Comparison of ENCODE assay signal across 8 cellular contexts in genomic region chr22:46072030-46072881, GRCh38.
DNase-seq lines count a peak whose midpoint lies in the region; ATAC-seq and TF ChIP-seq lines count a peak whose summit lies in the region.

No MANE protein-coding gene starts in this region.

- H3K27ac Mint-ChIP-seq in Caco-2 (ENCODE audit: unreplicated experiment): no peak overlapping the region

- WGBS in mesendoderm (ENCODE audit: extremely low coverage, insufficient coverage, low lambda C conversion rate): no CpG with 5 or more reads among the region's 91 CpGs

- intact Hi-C loops in Caco-2 (cut with micrococcal nuclease; ENCODE audit: unreplicated experiment): loop anchor here (5.0 kb wide), 1 partner anchor 40 kb away; no protein-coding TSS in a partner anchor
- intact Hi-C loops in dorsolateral prefrontal cortex (cut with DNase I): loop anchor here (5.0 to 10.0 kb wide), 2 partner anchors 35 to 57 kb away; no protein-coding TSS in a partner anchor

- H2AK5ac ChIP-seq in mesendoderm (ENCODE audit: low read length): no peak overlapping the region

- no peaks in the 10 kb centered on the region for H3K4me1 Mint-ChIP-seq in Caco-2 (ENCODE audit: low read depth, unreplicated experiment)

- H3K4me3 Mint-ChIP-seq in Caco-2 (ENCODE audit: unreplicated experiment): peak overlapping the region; percentile 62

- H3K4me1 ChIP-seq in Caco-2 (peaks cover 5% of the 10 kb centered on the region; the same call in 1 of the 2 replicates), mesendoderm (ENCODE audit: control insufficient read depth, low read depth, low read length) (no peaks in the 10 kb centered on the region), stomach smooth muscle (ENCODE audit: control insufficient read depth, insufficient read depth, low read length) (peaks cover 51% of the 10 kb centered on the region)

- H4K5ac ChIP-seq in mesendoderm (ENCODE audit: low read length): no peak overlapping the region

- no peak overlapping the region for H2BK5ac ChIP-seq in mesendoderm (ENCODE audit: low read length)

- H3K9me3 ChIP-seq in Caco-2: no peaks in the 10 kb centered on the region
- no peaks in the 10 kb centered on the region for H3K9me3 ChIP-seq in stomach smooth muscle (ENCODE audit: control insufficient read depth in 2 of 2, low read length in 2 of 2)

- H3K9me3 Mint-ChIP-seq in Caco-2 (ENCODE audit: unreplicated experiment): no peaks in the 10 kb centered on the region

- peak overlapping the region; percentile 80 for H3K23ac ChIP-seq in mesendoderm (ENCODE audit: low read length)

- DNase-seq in Caco-2 (peak; percentile 48 to 59), dorsolateral prefrontal cortex (peak in 9 of 10 donors; percentile 10 to 65 (median 44)), mesendoderm (peak; percentile 15), NCI-H1930 (lab: John Stamatoyannopoulos, UW) (no peak)

- no peak overlapping the region for H3K18ac ChIP-seq in mesendoderm (ENCODE audit: low read length)

- H4K8ac ChIP-seq in mesendoderm (ENCODE audit: low read depth, low read length): no peak overlapping the region

- BruUV-seq in Caco-2 (replicated peaks; lab: Mats Ljungman, UMichigan): no TSS peak

- ATAC-seq in HG02763 (IDR thresholded peaks at IDR 0.05; ENCODE audit: unreplicated experiment) (peak; percentile 25), GM18907 (IDR thresholded peaks at IDR 0.05; ENCODE audit: unreplicated experiment) (no peak)

- H2BK15ac ChIP-seq in mesendoderm (replicated peaks; ENCODE audit: low read depth): no peak overlapping the region

- peak overlapping the region; percentile 13 for H3K9ac ChIP-seq in mesendoderm (ENCODE audit: low read length)
- peak overlapping the region; percentile 89 to 94 for H3K9ac ChIP-seq in stomach smooth muscle (ENCODE audit: low read length in 2 of 2)

- peak overlapping the region; percentile 64 for H3K4me2 ChIP-seq in mesendoderm (ENCODE audit: low read length)

- H3K79me2 ChIP-seq in mesendoderm (ENCODE audit: control insufficient read depth, insufficient read depth, low read length): no peaks in the 10 kb centered on the region

- H3K4me3 ChIP-seq in Caco-2 (ENCODE audit: low read depth, low read length) (peak overlapping the region; percentile 60), WI38 (ENCODE audit: low read depth, low read length) (peak overlapping the region; percentile 68), dorsolateral prefrontal cortex (peak overlapping the region; percentile 70 to 98 (median 93)), mesendoderm (ENCODE audit: low read length) (no peak overlapping the region), stomach smooth muscle (ENCODE audit: low read length in 2 of 2) (peak overlapping the region; percentile 97 to 99)

- H3K27me3 ChIP-seq in Caco-2 (replicated peaks; ENCODE audit: control insufficient read depth, insufficient read depth, low read length): no peaks in the 10 kb centered on the region; the same call in none of the 2 replicates
- no peaks in the 10 kb centered on the region for H3K27me3 ChIP-seq in dorsolateral prefrontal cortex
- peaks cover 38% of the 10 kb centered on the region for H3K27me3 ChIP-seq in mesendoderm (ENCODE audit: insufficient read depth, low read length, poor library complexity)
- no peaks in the 10 kb centered on the region for H3K27me3 ChIP-seq in stomach smooth muscle (ENCODE audit: control insufficient read depth in 1 of 2, insufficient read depth in 2 of 2, low read length in 2 of 2)

- POLR2A ChIA-PET in Caco-2 (lab: Charles Lee): interaction anchor here (0.7 to 1.0 kb wide), 2 partner anchors 34 to 58 kb away, joined by 3 to 7 read pairs; no protein-coding TSS in a partner anchor

- no peak overlapping the region for H3K4ac ChIP-seq in mesendoderm (ENCODE audit: low read depth, low read length)

- CTCF ChIA-PET in Caco-2 (lab: Charles Lee): interaction anchor here (1.5 kb wide), 1 partner anchor 66 kb away, joined by 3 read pairs; no protein-coding TSS in a partner anchor

- no peaks in the 10 kb centered on the region for H3K36me3 Mint-ChIP-seq in Caco-2 (ENCODE audit: insufficient read depth, unreplicated experiment)

- no peak overlapping the region for H2BK120ac ChIP-seq in mesendoderm (ENCODE audit: low read depth, low read length)

- H3K27ac ChIP-seq in dorsolateral prefrontal cortex: peak overlapping the region; percentile 92 to 100 (median 99)
- H3K27ac ChIP-seq in mesendoderm (ENCODE audit: low read depth, low read length): no peak overlapping the region
- H3K27ac ChIP-seq in stomach smooth muscle (ENCODE audit: low read length): peak overlapping the region; percentile 97

- H3K56ac ChIP-seq in mesendoderm (ENCODE audit: low read length): peak overlapping the region; percentile 49

- no peaks in the 10 kb centered on the region for H3K36me3 ChIP-seq in Caco-2 (ENCODE audit: control insufficient read depth, insufficient read depth, low read length)
- H3K36me3 ChIP-seq in mesendoderm (ENCODE audit: control insufficient read depth, insufficient read depth, low read length): no peaks in the 10 kb centered on the region
- H3K36me3 ChIP-seq in stomach smooth muscle (ENCODE audit: control insufficient read depth in 2 of 2, insufficient read depth in 2 of 2, low read length in 2 of 2): no peaks in the 10 kb centered on the region

- no peak for TF ChIP-seq CTCF in Caco-2 (IDR thresholded peaks at IDR 0.05; ENCODE audit: insufficient read depth in 1 of 2, low read depth in 1 of 2, low read length in 1 of 2, severe bottlenecking in 1 of 2, unreplicated experiment in 1 of 2)
- no peak for TF ChIP-seq CTCF in WI38 (IDR thresholded peaks at IDR 0.05; ENCODE audit: low read depth, low read length)
- peak in 2 of 56 donors; percentile 6 to 35 for TF ChIP-seq CTCF in dorsolateral prefrontal cortex (IDR thresholded peaks at IDR 0.05 in 54 of 56, conservative IDR thresholded peaks at IDR 0.05 in 2 of 56; ENCODE audit: low read depth in 1 of 56, partially characterized antibody in 56 of 56)

- peaks cover 12% of the 10 kb centered on the region for H3K27me3 Mint-ChIP-seq in Caco-2 (ENCODE audit: insufficient read depth, unreplicated experiment)

- no peaks in the 10 kb centered on the region for H3K79me1 ChIP-seq in mesendoderm (ENCODE audit: low read length)

Comparison
In these comparisons a context has a peak if more than half of its experiments do, and no peak if none do; other contexts are left out.
1. DNase-seq: peak in Caco-2 (2 of 2), dorsolateral prefrontal cortex (9 of 10) and mesendoderm (single experiment); none in NCI-H1930 (0 of 2).